Comparison of ENCODE assay signal across 1 cellular context in the genomic region with DNA sequence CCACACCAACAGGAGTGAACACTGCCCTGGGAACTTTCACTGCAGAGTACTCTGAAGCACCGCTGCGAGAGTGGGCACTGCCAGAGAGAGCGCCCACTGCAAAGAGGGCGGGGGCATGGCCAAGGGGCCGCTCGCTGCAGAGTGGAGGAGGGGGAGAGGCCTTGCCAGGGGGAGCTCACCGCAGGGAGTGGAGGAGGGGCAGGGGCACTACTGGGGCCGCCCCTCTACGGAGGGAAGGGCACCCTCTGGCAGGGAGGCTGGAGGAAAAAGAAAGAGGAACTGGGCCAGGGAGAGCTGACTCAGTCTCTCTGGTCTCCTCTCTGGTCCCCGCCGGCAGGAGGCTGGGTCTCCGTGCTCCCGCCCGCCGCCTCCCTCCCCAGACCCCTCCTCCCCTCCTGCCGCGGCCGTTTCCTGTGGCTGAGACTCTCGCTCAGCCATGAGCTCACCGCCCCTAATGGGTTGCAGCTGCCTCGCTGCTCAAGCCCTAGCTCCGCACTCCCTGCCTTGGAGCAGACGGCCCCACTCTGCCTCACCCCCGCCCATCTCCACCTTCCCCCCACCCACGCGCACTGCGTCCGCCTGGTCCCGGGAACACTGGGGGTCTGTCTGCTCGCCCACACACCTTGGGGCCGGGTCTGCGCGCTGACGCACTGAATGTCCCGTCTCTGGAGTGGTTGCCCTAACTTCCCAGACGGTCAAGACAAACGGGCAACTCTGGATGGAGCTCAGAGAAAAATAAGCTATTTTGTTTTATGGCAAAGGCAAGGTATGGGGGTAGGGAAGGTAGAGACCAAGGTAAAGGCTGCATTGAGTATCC.
TF ChIP-seq lines count a peak whose summit lies in the region.

No MANE protein-coding gene starts in this region.

TF ChIP-seq in GM12878, 131 proteins besides CTCF, POLR2A, EP300 and RAD21 (continues in another document):
- peak; percentile 39 to 40; a peak in 3 of 4 replicates for TF ChIP-seq IKZF2 (IDR thresholded peaks at IDR 0.05)
- TF ChIP-seq, protein P1, sequence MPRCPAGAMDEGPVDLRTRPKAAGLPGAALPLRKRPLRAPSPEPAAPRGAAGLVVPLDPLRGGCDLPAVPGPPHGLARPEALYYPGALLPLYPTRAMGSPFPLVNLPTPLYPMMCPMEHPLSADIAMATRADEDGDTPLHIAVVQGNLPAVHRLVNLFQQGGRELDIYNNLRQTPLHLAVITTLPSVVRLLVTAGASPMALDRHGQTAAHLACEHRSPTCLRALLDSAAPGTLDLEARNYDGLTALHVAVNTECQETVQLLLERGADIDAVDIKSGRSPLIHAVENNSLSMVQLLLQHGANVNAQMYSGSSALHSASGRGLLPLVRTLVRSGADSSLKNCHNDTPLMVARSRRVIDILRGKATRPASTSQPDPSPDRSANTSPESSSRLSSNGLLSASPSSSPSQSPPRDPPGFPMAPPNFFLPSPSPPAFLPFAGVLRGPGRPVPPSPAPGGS (IDR thresholded peaks at IDR 0.05; ENCODE audit: borderline replicate concordance, insufficient read depth, low read depth, low read length, poor library complexity, severe bottlenecking): no peak
- no peak for TF ChIP-seq POU2F2 (IDR thresholded peaks at IDR 0.05; ENCODE audit: borderline replicate concordance, low read depth, low read length)
- TF ChIP-seq, protein P2, sequence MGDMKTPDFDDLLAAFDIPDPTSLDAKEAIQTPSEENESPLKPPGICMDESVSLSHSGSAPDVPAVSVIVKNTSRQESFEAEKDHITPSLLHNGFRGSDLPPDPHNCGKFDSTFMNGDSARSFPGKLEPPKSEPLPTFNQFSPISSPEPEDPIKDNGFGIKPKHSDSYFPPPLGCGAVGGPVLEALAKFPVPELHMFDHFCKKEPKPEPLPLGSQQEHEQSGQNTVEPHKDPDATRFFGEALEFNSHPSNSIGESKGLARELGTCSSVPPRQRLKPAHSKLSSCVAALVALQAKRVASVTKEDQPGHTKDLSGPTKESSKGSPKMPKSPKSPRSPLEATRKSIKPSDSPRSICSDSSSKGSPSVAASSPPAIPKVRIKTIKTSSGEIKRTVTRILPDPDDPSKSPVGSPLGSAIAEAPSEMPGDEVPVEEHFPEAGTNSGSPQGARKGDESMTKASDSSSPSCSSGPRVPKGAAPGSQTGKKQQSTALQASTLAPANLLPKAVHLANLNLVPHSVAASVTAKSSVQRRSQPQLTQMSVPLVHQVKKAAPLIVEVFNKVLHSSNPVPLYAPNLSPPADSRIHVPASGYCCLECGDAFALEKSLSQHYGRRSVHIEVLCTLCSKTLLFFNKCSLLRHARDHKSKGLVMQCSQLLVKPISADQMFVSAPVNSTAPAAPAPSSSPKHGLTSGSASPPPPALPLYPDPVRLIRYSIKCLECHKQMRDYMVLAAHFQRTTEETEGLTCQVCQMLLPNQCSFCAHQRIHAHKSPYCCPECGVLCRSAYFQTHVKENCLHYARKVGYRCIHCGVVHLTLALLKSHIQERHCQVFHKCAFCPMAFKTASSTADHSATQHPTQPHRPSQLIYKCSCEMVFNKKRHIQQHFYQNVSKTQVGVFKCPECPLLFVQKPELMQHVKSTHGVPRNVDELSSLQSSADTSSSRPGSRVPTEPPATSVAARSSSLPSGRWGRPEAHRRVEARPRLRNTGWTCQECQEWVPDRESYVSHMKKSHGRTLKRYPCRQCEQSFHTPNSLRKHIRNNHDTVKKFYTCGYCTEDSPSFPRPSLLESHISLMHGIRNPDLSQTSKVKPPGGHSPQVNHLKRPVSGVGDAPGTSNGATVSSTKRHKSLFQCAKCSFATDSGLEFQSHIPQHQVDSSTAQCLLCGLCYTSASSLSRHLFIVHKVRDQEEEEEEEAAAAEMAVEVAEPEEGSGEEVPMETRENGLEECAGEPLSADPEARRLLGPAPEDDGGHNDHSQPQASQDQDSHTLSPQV (IDR thresholded peaks at IDR 0.05): no peak
- TF ChIP-seq STAT3 (IDR thresholded peaks at IDR 0.05; ENCODE audit: low read depth, low read length): no peak
- TF ChIP-seq RCOR1 (conservative IDR thresholded peaks at IDR 0.05; ENCODE audit: low read depth, low read length): no peak
- TF ChIP-seq MYC (IDR thresholded peaks at IDR 0.05; ENCODE audit: insufficient read depth, insufficient read length, insufficient replicate concordance, low read length, severe bottlenecking): no peak
- TF ChIP-seq PAX5 (IDR thresholded peaks at IDR 0.05; ENCODE audit: borderline replicate concordance, low read depth, low read length): peak; percentile 11; the same call in 1 of the 2 replicates
- peak; percentile 75; the same call in 1 of the 2 replicates for TF ChIP-seq NBN (IDR thresholded peaks at IDR 0.05)
- peak; percentile 51; the same call in 1 of the 2 replicates for TF ChIP-seq DPF2 (IDR thresholded peaks at IDR 0.05)
- TF ChIP-seq, protein P3, sequence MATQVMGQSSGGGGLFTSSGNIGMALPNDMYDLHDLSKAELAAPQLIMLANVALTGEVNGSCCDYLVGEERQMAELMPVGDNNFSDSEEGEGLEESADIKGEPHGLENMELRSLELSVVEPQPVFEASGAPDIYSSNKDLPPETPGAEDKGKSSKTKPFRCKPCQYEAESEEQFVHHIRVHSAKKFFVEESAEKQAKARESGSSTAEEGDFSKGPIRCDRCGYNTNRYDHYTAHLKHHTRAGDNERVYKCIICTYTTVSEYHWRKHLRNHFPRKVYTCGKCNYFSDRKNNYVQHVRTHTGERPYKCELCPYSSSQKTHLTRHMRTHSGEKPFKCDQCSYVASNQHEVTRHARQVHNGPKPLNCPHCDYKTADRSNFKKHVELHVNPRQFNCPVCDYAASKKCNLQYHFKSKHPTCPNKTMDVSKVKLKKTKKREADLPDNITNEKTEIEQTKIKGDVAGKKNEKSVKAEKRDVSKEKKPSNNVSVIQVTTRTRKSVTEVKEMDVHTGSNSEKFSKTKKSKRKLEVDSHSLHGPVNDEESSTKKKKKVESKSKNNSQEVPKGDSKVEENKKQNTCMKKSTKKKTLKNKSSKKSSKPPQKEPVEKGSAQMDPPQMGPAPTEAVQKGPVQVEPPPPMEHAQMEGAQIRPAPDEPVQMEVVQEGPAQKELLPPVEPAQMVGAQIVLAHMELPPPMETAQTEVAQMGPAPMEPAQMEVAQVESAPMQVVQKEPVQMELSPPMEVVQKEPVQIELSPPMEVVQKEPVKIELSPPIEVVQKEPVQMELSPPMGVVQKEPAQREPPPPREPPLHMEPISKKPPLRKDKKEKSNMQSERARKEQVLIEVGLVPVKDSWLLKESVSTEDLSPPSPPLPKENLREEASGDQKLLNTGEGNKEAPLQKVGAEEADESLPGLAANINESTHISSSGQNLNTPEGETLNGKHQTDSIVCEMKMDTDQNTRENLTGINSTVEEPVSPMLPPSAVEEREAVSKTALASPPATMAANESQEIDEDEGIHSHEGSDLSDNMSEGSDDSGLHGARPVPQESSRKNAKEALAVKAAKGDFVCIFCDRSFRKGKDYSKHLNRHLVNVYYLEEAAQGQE (IDR thresholded peaks at IDR 0.05; ENCODE audit: low read depth, low read length): no peak
- TF ChIP-seq MEF2A (IDR thresholded peaks at IDR 0.05; ENCODE audit: insufficient read depth, low read depth, low read length): no peak
- TF ChIP-seq TCF12 (IDR thresholded peaks at IDR 0.05; ENCODE audit: low read depth, low read length): peak; percentile 78; the same call in 1 of the 2 replicates
- TF ChIP-seq, protein P4, sequence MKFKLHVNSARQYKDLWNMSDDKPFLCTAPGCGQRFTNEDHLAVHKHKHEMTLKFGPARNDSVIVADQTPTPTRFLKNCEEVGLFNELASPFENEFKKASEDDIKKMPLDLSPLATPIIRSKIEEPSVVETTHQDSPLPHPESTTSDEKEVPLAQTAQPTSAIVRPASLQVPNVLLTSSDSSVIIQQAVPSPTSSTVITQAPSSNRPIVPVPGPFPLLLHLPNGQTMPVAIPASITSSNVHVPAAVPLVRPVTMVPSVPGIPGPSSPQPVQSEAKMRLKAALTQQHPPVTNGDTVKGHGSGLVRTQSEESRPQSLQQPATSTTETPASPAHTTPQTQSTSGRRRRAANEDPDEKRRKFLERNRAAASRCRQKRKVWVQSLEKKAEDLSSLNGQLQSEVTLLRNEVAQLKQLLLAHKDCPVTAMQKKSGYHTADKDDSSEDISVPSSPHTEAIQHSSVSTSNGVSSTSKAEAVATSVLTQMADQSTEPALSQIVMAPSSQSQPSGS (IDR thresholded peaks at IDR 0.05; ENCODE audit: low read length): no peak
- TF ChIP-seq GABPA (IDR thresholded peaks at IDR 0.05; ENCODE audit: low read depth): no peak
- TF ChIP-seq IKZF1 (conservative IDR thresholded peaks at IDR 0.05): peak; percentile 66
- TF ChIP-seq TAF1 (IDR thresholded peaks at IDR 0.05; ENCODE audit: borderline replicate concordance, low read depth, low read length): no peak
- no peak for TF ChIP-seq SREBF2 (IDR thresholded peaks at IDR 0.05; ENCODE audit: low read length)
- no peak for TF ChIP-seq EZH2 (IDR thresholded peaks at IDR 0.05; ENCODE audit: borderline replicate concordance, control insufficient read depth, low read depth, low read length)
- peak; percentile 93 for TF ChIP-seq SPI1 (IDR thresholded peaks at IDR 0.05; ENCODE audit: borderline replicate concordance, insufficient read depth, low read depth, low read length)
- TF ChIP-seq EGR1 (IDR thresholded peaks at IDR 0.05; ENCODE audit: borderline replicate concordance in 1 of 2, low read depth in 2 of 2, low read length in 2 of 2): 0 out of 3 replicates have a peak, but pooled peaks of 1 of the 2 experiments have one; percentile 44
- no peak for TF ChIP-seq KAT2A (conservative IDR thresholded peaks at IDR 0.05; ENCODE audit: control insufficient read depth, low read depth, low read length)
- TF ChIP-seq SMAD1 (IDR thresholded peaks at IDR 0.05; ENCODE audit: low read depth, partially characterized antibody): no peak
- no peak for TF ChIP-seq ZNF207 (IDR thresholded peaks at IDR 0.05; ENCODE audit: borderline replicate concordance)
- TF ChIP-seq, protein P5, sequence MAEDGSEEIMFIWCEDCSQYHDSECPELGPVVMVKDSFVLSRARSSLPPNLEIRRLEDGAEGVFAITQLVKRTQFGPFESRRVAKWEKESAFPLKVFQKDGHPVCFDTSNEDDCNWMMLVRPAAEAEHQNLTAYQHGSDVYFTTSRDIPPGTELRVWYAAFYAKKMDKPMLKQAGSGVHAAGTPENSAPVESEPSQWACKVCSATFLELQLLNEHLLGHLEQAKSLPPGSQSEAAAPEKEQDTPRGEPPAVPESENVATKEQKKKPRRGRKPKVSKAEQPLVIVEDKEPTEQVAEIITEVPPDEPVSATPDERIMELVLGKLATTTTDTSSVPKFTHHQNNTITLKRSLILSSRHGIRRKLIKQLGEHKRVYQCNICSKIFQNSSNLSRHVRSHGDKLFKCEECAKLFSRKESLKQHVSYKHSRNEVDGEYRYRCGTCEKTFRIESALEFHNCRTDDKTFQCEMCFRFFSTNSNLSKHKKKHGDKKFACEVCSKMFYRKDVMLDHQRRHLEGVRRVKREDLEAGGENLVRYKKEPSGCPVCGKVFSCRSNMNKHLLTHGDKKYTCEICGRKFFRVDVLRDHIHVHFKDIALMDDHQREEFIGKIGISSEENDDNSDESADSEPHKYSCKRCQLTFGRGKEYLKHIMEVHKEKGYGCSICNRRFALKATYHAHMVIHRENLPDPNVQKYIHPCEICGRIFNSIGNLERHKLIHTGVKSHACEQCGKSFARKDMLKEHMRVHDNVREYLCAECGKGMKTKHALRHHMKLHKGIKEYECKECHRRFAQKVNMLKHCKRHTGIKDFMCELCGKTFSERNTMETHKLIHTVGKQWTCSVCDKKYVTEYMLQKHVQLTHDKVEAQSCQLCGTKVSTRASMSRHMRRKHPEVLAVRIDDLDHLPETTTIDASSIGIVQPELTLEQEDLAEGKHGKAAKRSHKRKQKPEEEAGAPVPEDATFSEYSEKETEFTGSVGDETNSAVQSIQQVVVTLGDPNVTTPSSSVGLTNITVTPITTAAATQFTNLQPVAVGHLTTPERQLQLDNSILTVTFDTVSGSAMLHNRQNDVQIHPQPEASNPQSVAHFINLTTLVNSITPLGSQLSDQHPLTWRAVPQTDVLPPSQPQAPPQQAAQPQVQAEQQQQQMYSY (CRISPR knock-in tag; IDR thresholded peaks at IDR 0.05): no peak
- TF ChIP-seq, protein P6, sequence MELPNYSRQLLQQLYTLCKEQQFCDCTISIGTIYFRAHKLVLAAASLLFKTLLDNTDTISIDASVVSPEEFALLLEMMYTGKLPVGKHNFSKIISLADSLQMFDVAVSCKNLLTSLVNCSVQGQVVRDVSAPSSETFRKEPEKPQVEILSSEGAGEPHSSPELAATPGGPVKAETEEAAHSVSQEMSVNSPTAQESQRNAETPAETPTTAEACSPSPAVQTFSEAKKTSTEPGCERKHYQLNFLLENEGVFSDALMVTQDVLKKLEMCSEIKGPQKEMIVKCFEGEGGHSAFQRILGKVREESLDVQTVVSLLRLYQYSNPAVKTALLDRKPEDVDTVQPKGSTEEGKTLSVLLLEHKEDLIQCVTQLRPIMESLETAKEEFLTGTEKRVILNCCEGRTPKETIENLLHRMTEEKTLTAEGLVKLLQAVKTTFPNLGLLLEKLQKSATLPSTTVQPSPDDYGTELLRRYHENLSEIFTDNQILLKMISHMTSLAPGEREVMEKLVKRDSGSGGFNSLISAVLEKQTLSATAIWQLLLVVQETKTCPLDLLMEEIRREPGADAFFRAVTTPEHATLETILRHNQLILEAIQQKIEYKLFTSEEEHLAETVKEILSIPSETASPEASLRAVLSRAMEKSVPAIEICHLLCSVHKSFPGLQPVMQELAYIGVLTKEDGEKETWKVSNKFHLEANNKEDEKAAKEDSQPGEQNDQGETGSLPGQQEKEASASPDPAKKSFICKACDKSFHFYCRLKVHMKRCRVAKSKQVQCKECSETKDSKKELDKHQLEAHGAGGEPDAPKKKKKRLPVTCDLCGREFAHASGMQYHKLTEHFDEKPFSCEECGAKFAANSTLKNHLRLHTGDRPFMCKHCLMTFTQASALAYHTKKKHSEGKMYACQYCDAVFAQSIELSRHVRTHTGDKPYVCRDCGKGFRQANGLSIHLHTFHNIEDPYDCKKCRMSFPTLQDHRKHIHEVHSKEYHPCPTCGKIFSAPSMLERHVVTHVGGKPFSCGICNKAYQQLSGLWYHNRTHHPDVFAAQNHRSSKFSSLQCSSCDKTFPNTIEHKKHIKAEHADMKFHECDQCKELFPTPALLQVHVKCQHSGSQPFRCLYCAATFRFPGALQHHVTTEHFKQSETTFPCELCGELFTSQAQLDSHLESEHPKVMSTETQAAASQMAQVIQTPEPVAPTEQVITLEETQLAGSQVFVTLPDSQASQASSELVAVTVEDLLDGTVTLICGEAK (IDR thresholded peaks at IDR 0.05; ENCODE audit: borderline replicate concordance): no peak
- TF ChIP-seq CREB1 (IDR thresholded peaks at IDR 0.05; ENCODE audit: low read depth): no peak
- TF ChIP-seq BACH1 (IDR thresholded peaks at IDR 0.05; ENCODE audit: borderline replicate concordance): no peak
- TF ChIP-seq RUNX3 (IDR thresholded peaks at IDR 0.05; ENCODE audit: low read length): peak; percentile 22; the same call in 1 of the 2 replicates
- TF ChIP-seq HDGF (IDR thresholded peaks at IDR 0.05): 0 out of 2 replicates have a peak, but pooled peaks have one; percentile 45
- peak; percentile 44; the same call in 1 of the 2 replicates for TF ChIP-seq ATF7 (IDR thresholded peaks at IDR 0.05; ENCODE audit: low read depth)
- peak; percentile 36 for TF ChIP-seq MEF2B (IDR thresholded peaks at IDR 0.05; ENCODE audit: partially characterized antibody, poor library complexity, severe bottlenecking)
- TF ChIP-seq SMAD5 (IDR thresholded peaks at IDR 0.05; ENCODE audit: low read depth): no peak
- TF ChIP-seq SUZ12 (IDR thresholded peaks at IDR 0.05; ENCODE audit: unreplicated experiment): no peak
- 0 out of 2 replicates have a peak, but pooled peaks have one; percentile 26 for TF ChIP-seq NR2F1 (conservative IDR thresholded peaks at IDR 0.05)
